Comparison of ENCODE assay signal across 12 cellular contexts in the genomic region with DNA sequence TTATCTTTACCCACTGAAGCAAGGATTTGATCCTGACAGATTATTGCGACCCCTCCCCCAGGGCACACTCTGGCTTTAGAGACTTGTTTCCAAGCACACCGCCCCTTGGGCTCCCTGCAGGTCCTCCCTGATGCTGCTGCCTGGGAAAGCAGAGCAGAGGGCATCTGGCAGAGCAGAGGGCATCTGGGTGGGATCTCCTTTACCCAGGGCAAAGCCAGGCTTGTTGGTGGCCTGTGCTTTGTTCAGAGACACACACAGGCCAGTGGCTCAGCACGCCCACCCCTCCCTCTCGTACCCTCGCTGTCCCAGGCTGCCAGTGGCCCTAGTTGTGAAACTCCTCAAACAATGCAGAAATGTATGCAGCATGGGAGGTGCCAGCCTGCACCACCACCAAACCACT. TPM values are rescaled to one million over a fixed set of nuclear protein-coding genes. Genes with fewer than 3 reads are reported as not detected.
DNase-seq lines count a peak whose midpoint lies in the region; ATAC-seq and TF ChIP-seq lines count a peak whose summit lies in the region.
"Had no signal": no experiment of that assay in that cellular context is flagged by ENCODE, and none has a peak within 500 bp of the region (broad histone marks: within the 10 kb centered on the region; RNA-seq: fewer than 3 reads in every experiment).

No MANE protein-coding gene starts in this region.

- no peak for TF ChIP-seq EP300 in transverse colon (IDR thresholded peaks at IDR 0.05; ENCODE audit: low read depth)

- intact Hi-C loops in heart right ventricle (cut with DNase I), result loop anchor here in 2 of 10 donors (10.0 kb wide), 3 partner anchors 63 to 153 kb away; no protein-coding TSS in a partner anchor
- intact Hi-C loops in Right ventricle myocardium inferior (cut with DNase I), result no loop called here
- intact Hi-C loops in transverse colon (cut with DNase I; ENCODE audit: low total_unique reads), result loop anchor here (10.0 kb wide), 1 partner anchor 63 kb away; no protein-coding TSS in a partner anchor
- intact Hi-C loops in A673 (cut with micrococcal nuclease; ENCODE audit: unreplicated experiment), result no loop called here

- in situ Hi-C loops in transverse colon (cut with MboI; ENCODE audit: low pct_ligation_motif_present in 1 of 4, low pct_unique_long_range_greater_than_20kb in 1 of 4, low sequenced_read_pairs in 3 of 4), result loop anchor here in 3 of 4 donors (10.0 kb wide), 2 partner anchors 117 to 153 kb away; no protein-coding TSS in a partner anchor

- H3K27me3 Mint-ChIP-seq in immature natural killer cell (ENCODE audit: low read depth in 3 of 3), result peaks cover 12 to 47% (median 24%) of the 10 kb centered on the region in 3 donors

- TF ChIP-seq CTCF in heart right ventricle (IDR thresholded peaks at IDR 0.05) (no peak), VCaP (conservative IDR thresholded peaks at IDR 0.05) (no peak), transverse colon (IDR thresholded peaks at IDR 0.05) (no peak), A673 (conservative IDR thresholded peaks at IDR 0.05; ENCODE audit: low read depth, low read length) (no peak)

- peaks cover 0 to 3% (median 0%) of the 10 kb centered on the region in 3 donors for H3K36me3 Mint-ChIP-seq in immature natural killer cell

- no peak for TF ChIP-seq POLR2A in transverse colon (IDR thresholded peaks at IDR 0.05)

- peaks cover 79% of the 10 kb centered on the region in 2 donors for H3K4me1 Mint-ChIP-seq in immature natural killer cell

- no TSS peak for BruUV-seq in A673 (replicated peaks; lab: Mats Ljungman, UMichigan)

- H3K4me3 ChIP-seq in heart right ventricle (peak overlapping the region in 1 of 10 donors; percentile 7), transverse colon (no peak overlapping the region), A673 (ENCODE audit: low read depth, low read length, poor library complexity, severe bottlenecking) (no peak overlapping the region)

- H3K27ac ChIP-seq in heart right ventricle (peak overlapping the region in 9 of 10 donors; percentile 33 to 100 (median 99)), VCaP (peak overlapping the region; percentile 96; the same call in 1 of the 2 replicates), transverse colon (peak overlapping the region in 3 of 4 donors; percentile 99 to 100 (median 100)), A673 (ENCODE audit: low read depth, low read length, poor library complexity, severe bottlenecking) (no peak overlapping the region)

- H3K4me3 Mint-ChIP-seq in immature natural killer cell, result peak overlapping the region; percentile 94 to 98 (median 97)

- no peaks in the 10 kb centered on the region for H3K9me3 ChIP-seq in heart right ventricle
- no peaks in the 10 kb centered on the region for H3K9me3 ChIP-seq in transverse colon
- no peaks in the 10 kb centered on the region for H3K9me3 ChIP-seq in A673 (ENCODE audit: low read depth, low read length, poor library complexity, severe bottlenecking)

- H3K27ac Mint-ChIP-seq in immature natural killer cell, result peak overlapping the region; percentile 91 to 99 (median 95)

- ATAC-seq in heart right ventricle, result no peak
- ATAC-seq in Right ventricle myocardium inferior, result no peak

- H3K36me3 ChIP-seq in heart right ventricle (no peaks in the 10 kb centered on the region), transverse colon (no peaks in the 10 kb centered on the region), A673 (ENCODE audit: insufficient read depth, low read length, poor library complexity, severe bottlenecking) (no peaks in the 10 kb centered on the region)

- WGBS in heart right ventricle, 2 donors, result 85 to 88% methylated on average over 5 of the region's 5 CpGs
- 86% methylated on average over 5 of the region's 5 CpGs; no CpG with 5 or more reads in 1 of the 2 donors for WGBS in transverse colon (ENCODE audit: low coverage in 1 of 2), 2 donors

- H3K4me1 ChIP-seq in heart right ventricle (peaks cover 50 to 81% (median 76%) of the 10 kb centered on the region in 9 donors), transverse colon (peaks cover 33 to 78% (median 58%) of the 10 kb centered on the region in 4 donors), A673 (ENCODE audit: insufficient read depth, low read length, poor library complexity, severe bottlenecking) (peaks cover 4% of the 10 kb centered on the region)

- CTCF ChIA-PET in A673 (lab: Charles Lee), result no interaction called here

- no peaks in the 10 kb centered on the region for H3K27me3 ChIP-seq in heart right ventricle
- H3K27me3 ChIP-seq in transverse colon, result no peaks in the 10 kb centered on the region
- H3K27me3 ChIP-seq in A673 (replicated peaks; ENCODE audit: insufficient read depth, low read depth, low read length, poor library complexity), result no peaks in the 10 kb centered on the region

- POLR2A ChIA-PET in A673 (lab: Charles Lee; ENCODE audit: low non-redundant PET), result interaction anchor here (0.8 kb wide), 1 partner anchor 73 kb away, joined by 3 read pairs; no protein-coding TSS in a partner anchor

- DNase-seq in heart right ventricle, result no peak
- no peak for DNase-seq in Right ventricle myocardium inferior (ENCODE audit: missing footprints)
- DNase-seq in immature natural killer cell, result no peak
- no peak for DNase-seq in transverse colon
- DNase-seq in A673 (ENCODE audit: low spot score), result no peak
- DNase-seq in T1000 (lab: John Stamatoyannopoulos, UW), result no peak
- DNase-seq in putamen (ENCODE audit: low spot score), result no peak
- DNase-seq: activated CD4-positive, CD25-positive, alpha-beta regulatory T cell; activated naive CD4-positive, alpha-beta T cell treated with anti-CD3 and anti-CD28 coated beads, Interleukin-2, amount 50 U/mL, for 16 hours; NCI-H1092; NCI-H446 treated with DMSO at 0.1 percent for 48 hours had no signal

- no peaks in the 10 kb centered on the region for H3K9me3 Mint-ChIP-seq in immature natural killer cell

RNA-seq across cellular contexts. Expression of a gene that starts 4.8 kb away (rescaled TPM):
- total RNA-seq in heart right ventricle (100 to 1,000 TPM in 1 of 10 donors, 10 to 100 TPM in 9; 28.4 to 101 (median 49.4) TPM), Right ventricle myocardium inferior (63.4 TPM), transverse colon (10 to 100 TPM; 39.0 to 81.2 (median 68.8) TPM), A673 (2021) (22.1 and 23.5 TPM in 2 replicates)
- polyA plus RNA-seq in heart right ventricle (10 to 100 TPM; 32.9 to 44.0 TPM), immature natural killer cell (10 to 100 TPM; 24.7 to 89.9 (median 47.2) TPM)
